Comparison of ENCODE assay signal across 10 cellular contexts in the genomic region with DNA sequence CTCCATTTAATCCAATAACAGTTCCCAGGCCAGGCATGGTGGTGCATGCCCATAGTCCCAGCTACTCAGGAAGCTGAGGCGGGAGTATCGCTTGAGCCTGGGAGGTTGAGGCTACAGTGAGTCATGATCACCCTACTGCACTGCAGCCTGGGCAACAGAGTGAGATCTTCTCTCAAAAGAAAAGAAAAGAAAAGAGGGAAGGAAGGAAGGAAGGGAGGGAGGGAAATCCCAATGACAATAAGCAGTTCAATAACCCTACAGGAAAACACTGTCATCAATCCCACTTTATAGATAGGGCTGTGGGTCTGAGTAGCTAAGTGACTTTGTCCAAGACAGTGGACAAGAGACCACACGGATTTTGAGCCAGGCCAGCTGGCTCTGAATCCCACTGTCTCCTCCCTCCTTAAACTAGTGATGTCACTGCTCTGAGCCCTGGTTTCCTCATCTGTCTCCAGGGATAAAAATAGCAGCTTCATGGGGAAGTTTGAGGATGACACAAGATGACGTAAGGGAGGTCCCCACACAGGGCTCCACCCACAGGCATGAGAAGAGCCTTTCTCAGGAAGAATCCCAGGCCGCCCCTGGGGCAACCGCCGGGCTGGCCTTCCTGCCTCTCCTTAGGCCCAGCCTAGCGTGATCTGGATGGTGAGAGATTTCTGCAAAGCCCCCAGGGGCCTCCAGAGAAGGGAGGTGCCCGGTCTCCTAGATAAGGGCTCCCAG. TPM values are rescaled to one million over a fixed set of nuclear protein-coding genes. Genes with fewer than 3 reads are reported as not detected.
DNase-seq lines count a peak whose midpoint lies in the region; ATAC-seq and TF ChIP-seq lines count a peak whose summit lies in the region.
"Had no signal": no experiment of that assay in that cellular context is flagged by ENCODE, and none has a peak within 500 bp of the region (broad histone marks: within the 10 kb centered on the region; RNA-seq: fewer than 3 reads in every experiment).

No MANE protein-coding gene starts in this region.

- peak overlapping the region; percentile 58 for H3K27ac ChIP-seq in HL-60 (replicated peaks)
- no peak overlapping the region for H3K27ac ChIP-seq in right cardiac atrium (ENCODE audit: low read length)

- peak; percentile 34 for DNase-seq in AG09319 (ENCODE audit: extremely low read depth, low read depth)
- DNase-seq in HL-60 (ENCODE audit: low read depth in 1 of 2, low spot score in 1 of 2): peak; percentile 82 to 85
- DNase-seq in WTC11 (ENCODE audit: low spot score): peak; percentile 29
- peak; percentile 53 to 63 (median 56) for DNase-seq in right cardiac atrium
- no peak for DNase-seq in NCI-H2171 (lab: John Stamatoyannopoulos, UW)
- no peak for DNase-seq in activated gamma-delta T cell (lab: John Stamatoyannopoulos, UW)
- DNase-seq: cortex of kidney, NCI-H2171 treated with DMSO at 0.1 percent for 48 hours had no signal

- no peak for TF ChIP-seq CTCF in AG09319 (IDR thresholded peaks at IDR 0.05; ENCODE audit: low read depth, low read length)
- TF ChIP-seq CTCF in HL-60 (IDR thresholded peaks at IDR 0.05; ENCODE audit: insufficient read depth, low read length): no peak
- TF ChIP-seq CTCF in WTC11 (IDR thresholded peaks at IDR 0.05): no peak

- no peak overlapping the region for H3K27ac Mint-ChIP-seq in WTC11

- H3K9me3 ChIP-seq in right cardiac atrium (ENCODE audit: control insufficient read depth, low read length): no peaks in the 10 kb centered on the region

- H3K4me1 ChIP-seq in right cardiac atrium (ENCODE audit: control insufficient read depth, insufficient read depth, low read length): peaks cover 6% of the 10 kb centered on the region

- H3K36me3 Mint-ChIP-seq in WTC11: no peaks in the 10 kb centered on the region

- peaks cover 5% of the 10 kb centered on the region; the same call in 1 of the 2 replicates for H3K27me3 Mint-ChIP-seq in WTC11 (ENCODE audit: low read depth)

- CTCF ChIA-PET in WTC11 (lab: Charles Lee): interaction anchor here (0.9 to 1.3 kb wide), 3 partner anchors 43 to 58 kb away, joined by 4 to 6 read pairs (median 5); no protein-coding TSS in a partner anchor

- H3K27me3 ChIP-seq in HL-60 (ENCODE audit: insufficient read depth, poor library complexity, severe bottlenecking): no peaks in the 10 kb centered on the region
- no peaks in the 10 kb centered on the region for H3K27me3 ChIP-seq in right cardiac atrium (ENCODE audit: control insufficient read depth, insufficient read depth)

- intact Hi-C loops in right cardiac atrium (cut with DNase I): no loop called here

- H3K4me1 Mint-ChIP-seq in WTC11: peaks cover 16% of the 10 kb centered on the region

- 50% methylated on average over 9 of the region's 9 CpGs for WGBS in right cardiac atrium

- POLR2A ChIA-PET in WTC11 (lab: Charles Lee): interaction anchor here (0.6 to 1.3 kb wide), 2 partner anchors 26 kb away, joined by 3 read pairs; no protein-coding TSS in a partner anchor

- H3K4me3 ChIP-seq in HL-60 (replicated peaks; ENCODE audit: insufficient read depth, low read length) (no peak overlapping the region), right cardiac atrium (ENCODE audit: low read length) (no peak overlapping the region)

- ATAC-seq in WTC11 (peak; percentile 62), right cardiac atrium (peak in 1 of 2 donors; percentile 67), HG03432 (IDR thresholded peaks at IDR 0.05; ENCODE audit: unreplicated experiment) (no peak), HG02571 (IDR thresholded peaks at IDR 0.05; ENCODE audit: unreplicated experiment) (no peak)

- no peak overlapping the region for H3K4me3 Mint-ChIP-seq in WTC11

- no peaks in the 10 kb centered on the region for H3K9me3 Mint-ChIP-seq in WTC11

TF ChIP-seq in WTC11, 78 proteins besides CTCF, POLR2A, EP300 and RAD21:
- TF ChIP-seq ESRRA (CRISPR knock-in tag; IDR thresholded peaks at IDR 0.05; ENCODE audit: borderline replicate concordance) (no peak), GABPB1 (CRISPR knock-in tag; IDR thresholded peaks at IDR 0.05) (peak; percentile 86)

RNA-seq across cellular contexts. Expression of a gene that starts 7.2 kb away (rescaled TPM):
- total RNA-seq in WTC11 (2021): 7.8 to 9.2 TPM (median 8.7 TPM) in 3 replicates
- 1 to 10 TPM in 1 of 4 donors, under 1 TPM in 3; 0.49 to 2.1 (median 0.66) TPM for total RNA-seq in right cardiac atrium
- polyA plus RNA-seq in right cardiac atrium: 1.0 TPM

RNA-seq across cellular contexts. Expression of a gene that starts 26.4 kb away (rescaled TPM):
- total RNA-seq in WTC11 (2021): 23.0 to 23.7 TPM (median 23.3 TPM) in 3 replicates
- 10 to 100 TPM; 24.5 to 30.9 (median 24.8) TPM for total RNA-seq in right cardiac atrium
- polyA plus RNA-seq in right cardiac atrium: 26.6 TPM

RNA-seq across cellular contexts. Expression of a gene that starts 34.8 kb away (rescaled TPM):
- total RNA-seq in WTC11 (2021) (65.0 to 75.2 TPM (median 69.5 TPM) in 3 replicates), right cardiac atrium (10 to 100 TPM; 42.1 to 52.4 (median 45.9) TPM)
- polyA plus RNA-seq in right cardiac atrium: 48.0 TPM

RNA-seq across cellular contexts. Expression of a gene that starts 48.0 kb away (rescaled TPM):
- 59.1 to 76.3 TPM (median 72.5 TPM) in 3 replicates for total RNA-seq in WTC11 (2021)
- total RNA-seq in right cardiac atrium: 10 to 100 TPM in 3 of 4 donors, 1 to 10 TPM in 1; 7.4 to 13.7 (median 11.8) TPM
- 5.1 TPM for polyA plus RNA-seq in right cardiac atrium

Comparison
In these comparisons a context has a peak if more than half of its experiments do, and no peak if none do; other contexts are left out.
1. DNase-seq: peak in AG09319 (single experiment), HL-60 (2 of 2), WTC11 (single experiment) and right cardiac atrium (3 of 3); none in NCI-H2171 (single experiment) and activated gamma-delta T cell (single experiment).